Comparison of ENCODE assay signal across 25 cellular contexts in genomic region chr15:78021761-78022160, GRCh38.
"Had no signal": no experiment of that assay in that cellular context is flagged by ENCODE, and none has a peak within 500 bp of the region (broad histone marks: within the 10 kb centered on the region; RNA-seq: fewer than 3 reads in every experiment).

No MANE protein-coding gene starts in this region.

- H2AFZ ChIP-seq: parathyroid adenoma had no signal

- H3K4me3 Mint-ChIP-seq: effector memory CD8-positive, alpha-beta T cell; immature natural killer cell; memory B cell; natural killer cell; stimulated activated memory B cell treated with anti-CD40 and anti-IgM and Interleukin-4, amounts not matched to agents 10 μg/mL and 1 μg/mL and 100 μg/mL, for 72 hours had no signal

- H3K79me2 ChIP-seq: parathyroid adenoma had no signal

- H3K27me3 ChIP-seq: right atrium auricular region, tibial nerve, upper lobe of left lung, uterus had no signal

- ATAC-seq: effector memory CD8-positive, alpha-beta T cell; left colon; left ventricle myocardium superior; lower lobe of right lung; natural killer cell; sciatic nerve; stimulated activated memory B cell treated with anti-CD40 and anti-IgM and Interleukin-4, amounts not matched to agents 10 μg/mL and 1 μg/mL and 100 μg/mL, for 72 hours; stimulated activated naive CD8-positive, alpha-beta T cell treated with anti-CD3 and anti-CD28 coated beads, Interleukin-15, Interleukin-2, amounts not matched to agents 100 U/mL and 50 U/mL, for 24 hours had no signal

- DNase-seq: cortex of kidney; effector memory CD8-positive, alpha-beta T cell; erythroblast; hypothalamus; immature natural killer cell; islet precursor cell; kidney glomerular epithelial cell; left colon; left ventricle myocardium superior; lower lobe of right lung; natural killer cell; stimulated activated CD4-positive, alpha-beta T cell treated with anti-CD3 and anti-CD28 coated beads, Interleukin-2, amount 100 ng/mL, for 24 hours; stimulated activated CD4-positive, alpha-beta T cell treated with anti-CD3 and anti-CD28 coated beads, Interleukin-4, amount 100 ng/mL, for 24 hours; stimulated activated naive CD8-positive, alpha-beta T cell treated with anti-CD3 and anti-CD28 coated beads, Interleukin-15, Interleukin-2, amounts not matched to agents 100 U/mL and 50 U/mL, for 24 hours; upper lobe of left lung; uterus had no signal

- H3K4me2 ChIP-seq: smooth muscle cell had no signal

- H3K9ac ChIP-seq: parathyroid adenoma had no signal

- H3K9me3 Mint-ChIP-seq: effector memory CD8-positive, alpha-beta T cell; immature natural killer cell; memory B cell; natural killer cell; stimulated activated memory B cell treated with anti-CD40 and anti-IgM and Interleukin-4, amounts not matched to agents 10 μg/mL and 1 μg/mL and 100 μg/mL, for 72 hours had no signal

- H3K36me3 ChIP-seq: uterus had no signal

- H3K27ac ChIP-seq: parathyroid adenoma, prostate gland, right atrium auricular region, thoracic aorta, tibial nerve, uterus had no signal

- H3K4me1 ChIP-seq: parathyroid adenoma had no signal

- H3K27ac Mint-ChIP-seq: memory B cell; natural killer cell; stimulated activated memory B cell treated with anti-CD40 and anti-IgM and Interleukin-4, amounts not matched to agents 10 μg/mL and 1 μg/mL and 100 μg/mL, for 72 hours had no signal

- H3K9me3 ChIP-seq: lower lobe of right lung, prostate gland, right atrium auricular region, thoracic aorta, tibial nerve, upper lobe of left lung, uterus had no signal

- H3K4me3 ChIP-seq: lower lobe of right lung, prostate gland, right atrium auricular region, smooth muscle cell, thoracic aorta, tibial nerve, upper lobe of left lung, uterus had no signal

- H3K27me3 Mint-ChIP-seq: effector memory CD8-positive, alpha-beta T cell; memory B cell; stimulated activated memory B cell treated with anti-CD40 and anti-IgM and Interleukin-4, amounts not matched to agents 10 μg/mL and 1 μg/mL and 100 μg/mL, for 72 hours had no signal
